ENCODE assay signal across 1 cellular context in the genomic region with DNA sequence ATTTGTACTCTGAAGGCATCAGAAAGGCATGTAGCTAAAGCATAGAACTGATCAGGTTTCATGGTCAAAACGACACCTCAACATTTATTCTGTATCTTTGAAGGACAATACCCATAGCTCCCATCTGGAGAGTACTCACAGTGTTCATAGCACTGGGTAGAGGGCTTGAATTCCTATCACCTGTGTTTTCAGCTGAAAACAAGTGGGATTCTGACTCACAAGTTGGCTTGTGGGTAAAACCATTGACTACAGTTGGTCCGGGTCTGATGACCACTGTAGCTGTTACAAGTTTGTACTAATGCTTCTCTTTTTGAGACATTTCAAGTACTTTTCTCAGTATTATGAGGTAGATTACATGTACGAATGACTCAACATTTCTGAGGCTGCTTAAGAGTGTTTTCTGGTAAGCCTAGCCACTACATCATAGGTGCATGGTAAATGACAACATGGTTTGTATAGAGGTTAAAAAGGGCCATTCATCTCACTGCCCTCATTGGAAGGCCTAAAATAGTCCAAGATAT.
TF ChIP-seq lines count a peak whose summit lies in the region.

No MANE protein-coding gene starts in this region.

TF ChIP-seq in GM12878, 131 proteins besides CTCF, POLR2A, EP300 and RAD21 (continued from another document and continues in another):
- TF ChIP-seq ZNF592 (IDR thresholded peaks at IDR 0.05) (0 out of 2 replicates have a peak, but pooled peaks have one; percentile 35), DPF2 (IDR thresholded peaks at IDR 0.05) (peak; percentile 56), LARP7 (IDR thresholded peaks at IDR 0.05) (no peak), ELK1 (IDR thresholded peaks at IDR 0.05; ENCODE audit: low read depth, low read length) (no peak), SMAD1 (IDR thresholded peaks at IDR 0.05; ENCODE audit: low read depth, partially characterized antibody) (no peak), E4F1 (IDR thresholded peaks at IDR 0.05; ENCODE audit: borderline replicate concordance, partially characterized antibody) (no peak), ZNF24 (IDR thresholded peaks at IDR 0.05) (peak; percentile 71; the same call in 1 of the 2 replicates), JUND (IDR thresholded peaks at IDR 0.05; ENCODE audit: low read depth, low read length) (no peak), EGR1 (IDR thresholded peaks at IDR 0.05; ENCODE audit: borderline replicate concordance in 1 of 2, low read depth in 2 of 2, low read length in 2 of 2) (no peak), FOS (IDR thresholded peaks at IDR 0.05; ENCODE audit: borderline replicate concordance, extremely low read depth, insufficient read length) (no peak), SREBF1 (IDR thresholded peaks at IDR 0.05; ENCODE audit: low read length) (no peak), WRNIP1 (IDR thresholded peaks at IDR 0.05; ENCODE audit: borderline replicate concordance, low read depth, low read length) (no peak), RAD51 (IDR thresholded peaks at IDR 0.05) (no peak), IRF4 (IDR thresholded peaks at IDR 0.05; ENCODE audit: low read depth, low read length) (0 out of 2 replicates have a peak, but pooled peaks have one; percentile 34), JUNB (IDR thresholded peaks at IDR 0.05) (peak; percentile 84), RFX5 (IDR thresholded peaks at IDR 0.05; ENCODE audit: low read depth, low read length) (no peak), RCOR1 (conservative IDR thresholded peaks at IDR 0.05; ENCODE audit: low read depth, low read length) (no peak), BMI1 (IDR thresholded peaks at IDR 0.05; ENCODE audit: borderline replicate concordance) (no peak), NKRF (conservative IDR thresholded peaks at IDR 0.05) (no peak), ZZZ3 (IDR thresholded peaks at IDR 0.05; ENCODE audit: control insufficient read depth, insufficient read length, low read depth) (no peak), CEBPB (IDR thresholded peaks at IDR 0.05; ENCODE audit: borderline replicate concordance in 1 of 2, low read depth in 2 of 2, low read length in 2 of 2) (peak in 1 of 2 experiments; percentile 50; a peak in 1 of 4 replicates), ZBED1 (IDR thresholded peaks at IDR 0.05; ENCODE audit: borderline replicate concordance) (no peak; the same call in 1 of the 2 replicates), NR2C1 (IDR thresholded peaks at IDR 0.05) (no peak), POLR2AphosphoS5 (IDR thresholded peaks at IDR 0.05; ENCODE audit: low read length) (no peak), BRCA1 (IDR thresholded peaks at IDR 0.05; ENCODE audit: low read depth, low read length) (no peak), CHD2 (IDR thresholded peaks at IDR 0.05; ENCODE audit: borderline replicate concordance, low read depth, low read length) (no peak), ZNF384 (IDR thresholded peaks at IDR 0.05; ENCODE audit: borderline replicate concordance, low read depth, low read length) (no peak), NFXL1 (IDR thresholded peaks at IDR 0.05; ENCODE audit: borderline replicate concordance) (no peak), CREB1 (IDR thresholded peaks at IDR 0.05; ENCODE audit: low read depth) (peak; percentile 97), RELB (IDR thresholded peaks at IDR 0.05; ENCODE audit: low read depth) (0 out of 2 replicates have a peak, but pooled peaks have one; percentile 53), MEF2B (IDR thresholded peaks at IDR 0.05; ENCODE audit: partially characterized antibody, poor library complexity, severe bottlenecking) (peak; percentile 52)
- TF ChIP-seq, protein P1, sequence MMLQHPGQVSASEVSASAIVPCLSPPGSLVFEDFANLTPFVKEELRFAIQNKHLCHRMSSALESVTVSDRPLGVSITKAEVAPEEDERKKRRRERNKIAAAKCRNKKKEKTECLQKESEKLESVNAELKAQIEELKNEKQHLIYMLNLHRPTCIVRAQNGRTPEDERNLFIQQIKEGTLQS (IDR thresholded peaks at IDR 0.05; ENCODE audit: borderline replicate concordance, extremely low read depth, low read depth, low read length) = no peak
- TF ChIP-seq, protein P2, sequence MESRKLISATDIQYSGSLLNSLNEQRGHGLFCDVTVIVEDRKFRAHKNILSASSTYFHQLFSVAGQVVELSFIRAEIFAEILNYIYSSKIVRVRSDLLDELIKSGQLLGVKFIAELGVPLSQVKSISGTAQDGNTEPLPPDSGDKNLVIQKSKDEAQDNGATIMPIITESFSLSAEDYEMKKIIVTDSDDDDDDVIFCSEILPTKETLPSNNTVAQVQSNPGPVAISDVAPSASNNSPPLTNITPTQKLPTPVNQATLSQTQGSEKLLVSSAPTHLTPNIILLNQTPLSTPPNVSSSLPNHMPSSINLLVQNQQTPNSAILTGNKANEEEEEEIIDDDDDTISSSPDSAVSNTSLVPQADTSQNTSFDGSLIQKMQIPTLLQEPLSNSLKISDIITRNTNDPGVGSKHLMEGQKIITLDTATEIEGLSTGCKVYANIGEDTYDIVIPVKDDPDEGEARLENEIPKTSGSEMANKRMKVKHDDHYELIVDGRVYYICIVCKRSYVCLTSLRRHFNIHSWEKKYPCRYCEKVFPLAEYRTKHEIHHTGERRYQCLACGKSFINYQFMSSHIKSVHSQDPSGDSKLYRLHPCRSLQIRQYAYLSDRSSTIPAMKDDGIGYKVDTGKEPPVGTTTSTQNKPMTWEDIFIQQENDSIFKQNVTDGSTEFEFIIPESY (IDR thresholded peaks at IDR 0.05) = no peak
- TF ChIP-seq, protein P3, sequence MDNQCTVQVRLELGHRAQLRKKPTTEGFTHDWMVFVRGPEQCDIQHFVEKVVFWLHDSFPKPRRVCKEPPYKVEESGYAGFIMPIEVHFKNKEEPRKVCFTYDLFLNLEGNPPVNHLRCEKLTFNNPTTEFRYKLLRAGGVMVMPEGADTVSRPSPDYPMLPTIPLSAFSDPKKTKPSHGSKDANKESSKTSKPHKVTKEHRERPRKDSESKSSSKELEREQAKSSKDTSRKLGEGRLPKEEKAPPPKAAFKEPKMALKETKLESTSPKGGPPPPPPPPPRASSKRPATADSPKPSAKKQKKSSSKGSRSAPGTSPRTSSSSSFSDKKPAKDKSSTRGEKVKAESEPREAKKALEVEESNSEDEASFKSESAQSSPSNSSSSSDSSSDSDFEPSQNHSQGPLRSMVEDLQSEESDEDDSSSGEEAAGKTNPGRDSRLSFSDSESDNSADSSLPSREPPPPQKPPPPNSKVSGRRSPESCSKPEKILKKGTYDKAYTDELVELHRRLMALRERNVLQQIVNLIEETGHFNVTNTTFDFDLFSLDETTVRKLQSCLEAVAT (IDR thresholded peaks at IDR 0.05) = no peak; the same call in 1 of the 2 replicates
- TF ChIP-seq, protein P4, sequence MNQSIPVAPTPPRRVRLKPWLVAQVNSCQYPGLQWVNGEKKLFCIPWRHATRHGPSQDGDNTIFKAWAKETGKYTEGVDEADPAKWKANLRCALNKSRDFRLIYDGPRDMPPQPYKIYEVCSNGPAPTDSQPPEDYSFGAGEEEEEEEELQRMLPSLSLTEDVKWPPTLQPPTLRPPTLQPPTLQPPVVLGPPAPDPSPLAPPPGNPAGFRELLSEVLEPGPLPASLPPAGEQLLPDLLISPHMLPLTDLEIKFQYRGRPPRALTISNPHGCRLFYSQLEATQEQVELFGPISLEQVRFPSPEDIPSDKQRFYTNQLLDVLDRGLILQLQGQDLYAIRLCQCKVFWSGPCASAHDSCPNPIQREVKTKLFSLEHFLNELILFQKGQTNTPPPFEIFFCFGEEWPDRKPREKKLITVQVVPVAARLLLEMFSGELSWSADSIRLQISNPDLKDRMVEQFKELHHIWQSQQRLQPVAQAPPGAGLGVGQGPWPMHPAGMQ (IDR thresholded peaks at IDR 0.05; ENCODE audit: borderline replicate concordance) = no peak
